In the genomic region with DNA sequence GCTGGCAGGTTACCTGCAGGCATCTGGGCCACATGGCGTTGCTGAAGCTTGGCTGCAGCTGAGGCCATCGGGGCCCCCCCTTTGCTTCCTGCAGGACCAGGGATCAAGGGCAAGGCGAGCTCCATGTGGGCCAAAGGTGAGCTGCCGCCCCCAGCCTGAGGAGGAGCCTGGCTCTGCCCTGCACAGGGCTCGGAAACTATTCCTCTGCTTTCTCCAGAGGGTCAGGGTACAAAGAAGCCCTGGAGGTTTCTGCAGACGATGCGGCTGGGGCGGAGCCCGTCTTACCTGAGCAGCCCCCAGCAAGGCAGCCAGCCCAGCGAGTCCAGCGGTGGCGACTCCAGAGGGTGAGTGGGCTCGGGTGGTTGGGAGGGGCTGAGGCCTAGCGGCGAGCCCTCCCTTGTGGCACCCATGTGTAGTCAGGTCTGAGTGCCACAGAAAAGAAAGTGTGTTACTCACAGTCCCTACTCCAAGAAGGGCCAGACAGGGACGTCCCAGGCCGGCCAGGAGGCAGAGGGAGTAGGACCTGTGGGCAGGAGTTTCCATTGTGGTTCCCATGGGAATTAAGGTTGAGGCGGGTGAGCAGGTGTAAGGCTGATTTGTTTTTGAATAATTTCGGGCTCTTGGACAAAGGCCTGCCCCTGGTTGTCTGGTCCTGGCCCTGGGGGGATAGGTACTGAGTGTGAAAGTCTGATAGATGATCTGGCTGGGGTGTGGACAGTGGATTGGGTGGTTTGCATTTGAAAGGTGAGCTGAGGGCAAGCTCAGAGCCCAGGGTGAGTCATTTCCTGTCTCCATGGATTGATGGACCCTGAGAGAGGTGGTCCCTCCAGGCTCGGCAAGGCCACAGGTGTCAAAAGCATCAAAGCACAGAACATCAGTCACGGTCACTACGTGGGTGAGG, we compare ENCODE assay signal across 22 cellular contexts. TPM values are rescaled to one million over a fixed set of nuclear protein-coding genes. Genes with fewer than 3 reads are reported as not detected.
DNase-seq lines count a peak whose midpoint lies in the region; ATAC-seq, FAIRE-seq and TF ChIP-seq lines count a peak whose summit lies in the region.
"Had no signal": no experiment of that assay in that cellular context is flagged by ENCODE, and none has a peak within 500 bp of the region (broad histone marks: within the 10 kb centered on the region; RNA-seq: fewer than 3 reads in every experiment).

No MANE protein-coding gene starts in this region.

- 82% methylated on average over 22 of the region's 22 CpGs; no CpG with 5 or more reads in 1 of the 2 experiments for WGBS in H1 (ENCODE audit: extremely low coverage in 1 of 2, insufficient coverage in 1 of 2, insufficient read length in 1 of 2, insufficient replicate concordance in 2 of 2, low coverage in 1 of 2, low lambda C conversion rate in 2 of 2, missing lambda C conversion rate in 1 of 2), 2 experiments
- WGBS in neuronal stem cell (ENCODE audit: extremely low coverage in 2 of 2, insufficient read length in 2 of 2, insufficient replicate concordance in 1 of 2), 2 donors = no CpG with 5 or more reads among the region's 22 CpGs
- 79 to 85% methylated on average over 22 of the region's 22 CpGs for WGBS in aorta, 2 donors

- CTCF ChIA-PET in H1 (lab: Charles Lee; ENCODE audit: partially characterized antibody) = interaction anchor here (0.8 to 0.9 kb wide), 2 partner anchors 25 to 286 kb away, joined by 3 read pairs; a partner anchor contains a TSS

- intact Hi-C loops in aorta (cut with DNase I) = no loop called here

- DNase-seq in EH (ENCODE audit: low read depth) (peak; percentile 3), M059J (ENCODE audit: low read depth) (peak; percentile 43), H1 (ENCODE audit: low read depth in 1 of 2, low spot score in 2 of 2) (peak; percentile 25 to 55), neuronal stem cell (ENCODE audit: low spot score) (no peak), aorta (no peak), occipital lobe (lab: John Stamatoyannopoulos, UW) (no peak)
- no peak for DNase-seq in NK-92 treated with Interleukin-12 subunit alpha and Interleukin-12 subunit beta, amount 100 ng/mL, for 24 hours (lab: John Stamatoyannopoulos, UW)
- DNase-seq: activated naive CD4-positive, alpha-beta T cell treated with Interleukin-2 at 50 U/mL for 16 hours; activated T-cell treated with anti-CD3 and anti-CD28 coated beads for 4 hours; anterior cingulate cortex; NCI-H2029; NCI-H446; SIG-M5; stimulated activated naive CD8-positive, alpha-beta T cell treated with anti-CD3 and anti-CD28 coated beads, Interleukin-15, Interleukin-2, amounts not matched to agents 100 U/mL and 50 U/mL, for 24 hours had no signal

- H3K23ac ChIP-seq in H1 (ENCODE audit: insufficient read length) (no peak overlapping the region), neuronal stem cell (ENCODE audit: low read depth, low read length, poor library complexity) (peak overlapping the region; percentile 65)

- H2BK12ac ChIP-seq in H1 (ENCODE audit: low read depth, low read length) = peak overlapping the region; percentile 75; the same call in 1 of the 2 replicates
- peak overlapping the region; percentile 58 for H2BK12ac ChIP-seq in neuronal stem cell (ENCODE audit: low read length)

- no peak for TF ChIP-seq RAD21 in H1 (IDR thresholded peaks at IDR 0.05 in 1 of 2, conservative IDR thresholded peaks at IDR 0.05 in 1 of 2; ENCODE audit: low read depth in 2 of 2, low read length in 2 of 2)

- H3K4me3 ChIP-seq in H1 (ENCODE audit: extremely low read depth in 1 of 4, insufficient read depth in 2 of 4, low read depth in 3 of 4, low read length in 4 of 4) (no peak overlapping the region), neuronal stem cell (ENCODE audit: low read length in 2 of 2) (no peak overlapping the region), aorta (ENCODE audit: low read length in 2 of 2) (no peak overlapping the region)
- H3K4me3 ChIP-seq: gastroesophageal sphincter had no signal

- H3K36me3 ChIP-seq in H1 (ENCODE audit: control insufficient read depth in 2 of 4, insufficient read depth in 4 of 4, low read length in 3 of 4) = no peaks in the 10 kb centered on the region
- no peaks in the 10 kb centered on the region for H3K36me3 ChIP-seq in neuronal stem cell (replicated peaks in 1 of 2; ENCODE audit: control insufficient read depth in 2 of 2, insufficient read depth in 2 of 2, low read length in 2 of 2)
- H3K36me3 ChIP-seq in aorta (ENCODE audit: control insufficient read depth in 1 of 2, insufficient read depth in 2 of 2, low read length in 1 of 2) = no peaks in the 10 kb centered on the region

- H3K27ac ChIP-seq in H1 (ENCODE audit: low read depth, low read length) (no peak overlapping the region), neuronal stem cell (replicated peaks; ENCODE audit: low read length) (no peak overlapping the region), aorta (ENCODE audit: low read depth in 1 of 2, low read length in 2 of 2) (no peak overlapping the region)
- H3K27ac ChIP-seq: epithelial cell of prostate, gastroesophageal sphincter had no signal

- no peak for TF ChIP-seq POLR2A in H1 (IDR thresholded peaks at IDR 0.05; ENCODE audit: control extremely low read depth in 1 of 2, low read depth in 2 of 2, low read length in 2 of 2)

- no peak overlapping the region for H2BK120ac ChIP-seq in H1 (replicated peaks; ENCODE audit: low read depth, low read length)
- H2BK120ac ChIP-seq in neuronal stem cell (ENCODE audit: low read depth, low read length) = no peak overlapping the region

- H3K23me2 ChIP-seq in H1 (ENCODE audit: low read depth, low read length) = no peaks in the 10 kb centered on the region

- H2AK5ac ChIP-seq in H1 (ENCODE audit: low read depth, low read length) (peak overlapping the region; percentile 82; the same call in 1 of the 2 replicates), neuronal stem cell (ENCODE audit: low read depth, low read length) (peak overlapping the region; percentile 3)

- no peak overlapping the region for H2BK15ac ChIP-seq in H1 (ENCODE audit: low read length)
- H2BK15ac ChIP-seq in neuronal stem cell (ENCODE audit: low read length) = peak overlapping the region; percentile 83

- ATAC-seq in aorta (ENCODE audit: low FRiP score) (no peak), GM18498 (IDR thresholded peaks at IDR 0.05; ENCODE audit: unreplicated experiment) (no peak)
- ATAC-seq: CD8-positive, alpha-beta T cell; gastroesophageal sphincter; natural killer cell treated with Interleukin-12 subunit alpha and Interleukin-12 subunit beta and Interleukin-15 and Interleukin-18, amount 100 ng/mL, for 72 hours; stimulated activated naive CD8-positive, alpha-beta T cell treated with anti-CD3 and anti-CD28 coated beads, Interleukin-15, Interleukin-2, amounts not matched to agents 100 U/mL and 50 U/mL, for 24 hours had no signal

- FAIRE-seq in H1 (lab: Jason Lieb, UNC) = no peak

- H3K18ac ChIP-seq in H1 (ENCODE audit: extremely low read depth, low read length) (peak overlapping the region; percentile 48; the same call in 1 of the 2 replicates), neuronal stem cell (ENCODE audit: low read length) (peak overlapping the region; percentile 76)

- POLR2A ChIA-PET in H1 (lab: Charles Lee; ENCODE audit: partially characterized antibody) = no interaction called here

- no peak overlapping the region for H4K5ac ChIP-seq in H1 (ENCODE audit: insufficient read length, low read depth, low read length)

- no peak overlapping the region; the same call in 1 of the 2 replicates for H4K8ac ChIP-seq in H1 (ENCODE audit: extremely low read depth, insufficient read depth, low read length)
- H4K8ac ChIP-seq in neuronal stem cell (ENCODE audit: low read depth, low read length) = no peak overlapping the region

- peaks cover 0 to 7% (median 2%) of the 10 kb centered on the region in 4 experiments; a peak in 3 of 7 replicates for H3K4me1 ChIP-seq in H1 (replicated peaks in 1 of 4; ENCODE audit: control insufficient read depth in 3 of 4, insufficient read depth in 4 of 4, low read length in 3 of 4)
- peaks cover 0 to 6% of the 10 kb centered on the region in 2 donors for H3K4me1 ChIP-seq in neuronal stem cell (ENCODE audit: control insufficient read depth in 2 of 2, insufficient read depth in 1 of 2, low read depth in 1 of 2, low read length in 2 of 2)
- no peaks in the 10 kb centered on the region for H3K4me1 ChIP-seq in aorta (ENCODE audit: control insufficient read depth in 1 of 2, insufficient read depth in 2 of 2, low read length in 2 of 2)

- H3K4ac ChIP-seq in H1 (replicated peaks; ENCODE audit: insufficient read length, low read depth, low read length) (no peak overlapping the region), neuronal stem cell (ENCODE audit: low read length) (no peak overlapping the region)

- H3K4me2 ChIP-seq in H1 (ENCODE audit: insufficient read depth in 1 of 2, low read depth in 2 of 2, low read length in 2 of 2) (0 out of 4 replicates have a peak overlapping the region, but pooled peaks of 1 of the 2 experiments have one; percentile 11), neuronal stem cell (ENCODE audit: insufficient read depth, low read length, poor library complexity, severe bottlenecking) (no peak overlapping the region)

- H3K79me2 ChIP-seq in H1 (ENCODE audit: control insufficient read depth in 1 of 2, insufficient read depth in 2 of 2, low read length in 2 of 2) = no peaks in the 10 kb centered on the region

- H3K27me3 ChIP-seq in H1 (replicated peaks in 1 of 4; ENCODE audit: control insufficient read depth in 3 of 4, extremely low read depth in 1 of 4, insufficient read depth in 3 of 4, low read length in 3 of 4) (no peaks in the 10 kb centered on the region; a peak in 1 of 7 replicates), neuronal stem cell (ENCODE audit: control insufficient read depth in 3 of 3, insufficient read depth in 3 of 3, low read depth in 1 of 3, low read length in 3 of 3) (no peaks in the 10 kb centered on the region), aorta (ENCODE audit: control insufficient read depth in 1 of 2, insufficient read depth in 2 of 2, low read length in 1 of 2) (no peaks in the 10 kb centered on the region)

- no peaks in the 10 kb centered on the region for H3K9me3 ChIP-seq in H1 (ENCODE audit: insufficient read depth in 2 of 2, low read depth in 1 of 2, low read length in 1 of 2)
- peaks cover 0 to 2% of the 10 kb centered on the region in 2 donors for H3K9me3 ChIP-seq in neuronal stem cell (replicated peaks in 1 of 2; ENCODE audit: control insufficient read depth in 2 of 2, insufficient read depth in 1 of 2, low read depth in 1 of 2, low read length in 2 of 2)
- H3K9me3 ChIP-seq in aorta (ENCODE audit: control insufficient read depth, low read length) = no peaks in the 10 kb centered on the region

- H3K14ac ChIP-seq in H1 (ENCODE audit: insufficient read length) (no peak overlapping the region), neuronal stem cell (ENCODE audit: low read length) (peak overlapping the region; percentile 51)

- H3K9ac ChIP-seq in H1 (replicated peaks in 1 of 4; ENCODE audit: extremely low read depth in 1 of 4, low read depth in 3 of 4, low read length in 3 of 4) (no peak overlapping the region), neuronal stem cell (ENCODE audit: low read depth, low read length, poor library complexity) (no peak overlapping the region)

- H2AFZ ChIP-seq in H1 (ENCODE audit: low read length) (no peak overlapping the region), neuronal stem cell (ENCODE audit: low read length) (no peak overlapping the region)

- no peak for TF ChIP-seq EP300 in H1 (IDR thresholded peaks at IDR 0.05; ENCODE audit: borderline replicate concordance in 1 of 2, low read depth in 2 of 2, low read length in 2 of 2)

- TF ChIP-seq CTCF in H1 (IDR thresholded peaks at IDR 0.05; ENCODE audit: control extremely low read depth in 1 of 3, insufficient read depth in 1 of 3, low read depth in 1 of 3, low read length in 3 of 3) = no peak

- H2BK5ac ChIP-seq in H1 (ENCODE audit: low read depth, low read length) (peak overlapping the region; percentile 66; the same call in 1 of the 2 replicates), neuronal stem cell (ENCODE audit: low read length) (no peak overlapping the region)

- H2BK20ac ChIP-seq in H1 (ENCODE audit: low read length) = no peak overlapping the region; the same call in 1 of the 2 replicates

- peak overlapping the region; percentile 58 for H4K91ac ChIP-seq in H1 (replicated peaks; ENCODE audit: insufficient read length, low read length)
- H4K91ac ChIP-seq in neuronal stem cell (ENCODE audit: low read depth, low read length, poor library complexity) = no peak overlapping the region

- H3K79me1 ChIP-seq in H1 (ENCODE audit: low read depth, low read length) (no peaks in the 10 kb centered on the region), neuronal stem cell (ENCODE audit: low read depth, low read length) (peaks cover 2% of the 10 kb centered on the region)

- no peaks in the 10 kb centered on the region for H4K20me1 ChIP-seq in H1 (replicated peaks in 1 of 2; ENCODE audit: control insufficient read depth in 1 of 2, insufficient read depth in 2 of 2, low read length in 2 of 2)

- H3K56ac ChIP-seq in H1 (replicated peaks; ENCODE audit: insufficient read length, low read depth, low read length) = no peak overlapping the region

RNA-seq across cellular contexts. Expression of a gene that starts 25.4 kb away (rescaled TPM):
- not detected in 2 replicates for total RNA-seq in M059J (2014; rRNA removed; shearing (Covaris generic))
- not detected in 2 replicates for total RNA-seq in H1 (2021; fragmentation: NEBNext Ultra II Directional; extraction: Animal tissue kit (Norgen Biotek cat#: 25700))
- polyA plus RNA-seq in H1 (2011; rRNA removed) (0.09 and 0.17 TPM in 2 replicates), aorta (not detected)
- polyA plus RNA-seq in H1 (2011; cell fraction: cytosol; rRNA removed) = 0.12 TPM
- 0.68 TPM for polyA plus RNA-seq in H1 (2011; cell fraction: nucleus; rRNA removed)
- not detected in 4 replicates for polyA plus RNA-seq in H1 (2012, experiment 1 of 2)
- polyA plus RNA-seq in H1 (2012, experiment 2 of 2) = not detected
- 0.22 TPM for polyA plus RNA-seq in H1 (2013, experiment 1 of 2)
- 0.37 TPM for polyA plus RNA-seq in H1 (2013, experiment 2 of 2)
- polyA minus RNA-seq in H1 (2011; rRNA and poly(A)+ RNA removed) = 0.69 TPM in 1 of 2 replicates, not detected in the other
- polyA minus RNA-seq in H1 (2011; cell fraction: cytosol; rRNA and poly(A)+ RNA removed) = not detected
- not detected for polyA minus RNA-seq in H1 (2011; cell fraction: nucleus; rRNA and poly(A)+ RNA removed)
- 3.9 TPM for polyA plus RNA-seq in neuronal stem cell (2013, experiment 1 of 2)
- polyA plus RNA-seq in neuronal stem cell (2013, experiment 2 of 2) = 2.8 TPM
- total RNA-seq in aorta (not detected), occipital lobe (2.0 TPM)
- total RNA-seq: CD8-positive, alpha-beta T cell; gastroesophageal sphincter; natural killer cell treated with Interleukin-12 subunit alpha and Interleukin-12 subunit beta and Interleukin-15 and Interleukin-18, amount 100 ng/mL, for 72 hours; urinary bladder had no signal
- polyA plus RNA-seq: AG04450, IgD-negative memory B cell, urinary bladder had no signal

RNA-seq across cellular contexts. Expression of a gene that starts 55.6 kb away (rescaled TPM):
- 13.5 and 26.6 TPM in 2 replicates for total RNA-seq in M059J (2014; rRNA removed; shearing (Covaris generic))
- 23.0 and 24.3 TPM in 2 replicates for total RNA-seq in H1 (2021; fragmentation: NEBNext Ultra II Directional; extraction: Animal tissue kit (Norgen Biotek cat#: 25700))
- polyA plus RNA-seq in H1 (2011; rRNA removed) (12.7 and 19.1 TPM in 2 replicates), aorta (10 to 100 TPM in 1 of 2 donors, 1 to 10 TPM in 1; 4.4 to 15.9 TPM)
- 14.3 TPM for polyA plus RNA-seq in H1 (2011; cell fraction: cytosol; rRNA removed)
- 44.2 TPM for polyA plus RNA-seq in H1 (2011; cell fraction: nucleus; rRNA removed)
- 11.1 to 14.1 TPM (median 13.0 TPM) in 4 replicates for polyA plus RNA-seq in H1 (2012, experiment 1 of 2)
- polyA plus RNA-seq in H1 (2012, experiment 2 of 2) = 6.2 TPM
- polyA plus RNA-seq in H1 (2013, experiment 1 of 2) = 10.8 TPM
- 8.9 TPM for polyA plus RNA-seq in H1 (2013, experiment 2 of 2)
- 34.3 and 34.8 TPM in 2 replicates for polyA minus RNA-seq in H1 (2011; rRNA and poly(A)+ RNA removed)
- 19.7 TPM for polyA minus RNA-seq in H1 (2011; cell fraction: cytosol; rRNA and poly(A)+ RNA removed)
- 50.7 TPM for polyA minus RNA-seq in H1 (2011; cell fraction: nucleus; rRNA and poly(A)+ RNA removed)
- polyA plus RNA-seq in neuronal stem cell (2013, experiment 1 of 2) = 9.3 TPM
- 9.8 TPM for polyA plus RNA-seq in neuronal stem cell (2013, experiment 2 of 2)
- total RNA-seq in aorta (10 to 100 TPM; 35.7 to 37.5 TPM), occipital lobe (40.7 TPM)

Comparison
In these comparisons a context has a peak if more than half of its experiments do, and no peak if none do; other contexts are left out.
1. DNase-seq: peak in EH (single experiment), M059J (single experiment) and H1 (2 of 2); none in neuronal stem cell (single experiment), aorta (0 of 2), NK-92 treated with Interleukin-12 subunit alpha and Interleukin-12 subunit beta, amount 100 ng/mL, for 24 hours (single experiment) and occipital lobe (single experiment).